Comparison of ENCODE assay signal across 15 cellular contexts in the genomic region with DNA sequence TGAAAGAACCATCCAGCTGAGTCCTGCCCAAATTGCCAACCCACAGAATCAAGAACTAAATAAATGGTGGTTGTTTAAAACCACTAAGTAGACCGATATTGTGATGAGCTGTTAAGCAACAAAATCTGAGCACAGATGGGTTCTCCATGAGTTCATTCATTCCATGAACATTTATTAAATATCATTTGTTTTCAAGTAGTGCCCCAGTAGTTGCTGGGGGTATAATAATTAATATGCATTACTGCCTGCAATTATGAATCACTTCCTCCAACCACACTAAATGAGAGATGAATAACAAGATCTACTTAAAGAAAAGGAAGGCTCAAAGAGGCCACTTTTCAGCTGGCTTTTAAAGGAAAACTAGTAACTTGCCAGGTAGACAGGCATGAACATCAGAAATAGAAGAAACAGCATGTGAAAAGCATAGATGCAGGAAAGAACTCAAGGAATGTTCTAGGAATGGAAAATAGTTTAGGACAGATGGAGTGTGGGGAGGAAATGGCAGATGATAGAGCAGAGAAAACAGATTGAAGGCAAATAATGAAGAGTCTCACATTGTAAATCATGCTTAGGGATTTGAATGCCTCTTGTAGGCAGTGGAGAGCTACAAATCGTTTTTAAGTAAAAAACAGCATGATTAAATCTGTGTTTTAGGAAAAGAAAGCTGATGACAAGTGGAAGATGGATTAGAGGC.
DNase-seq lines count a peak whose midpoint lies in the region; ATAC-seq, FAIRE-seq and TF ChIP-seq lines count a peak whose summit lies in the region.
"Had no signal": no experiment of that assay in that cellular context is flagged by ENCODE, and none has a peak within 500 bp of the region (broad histone marks: within the 10 kb centered on the region; RNA-seq: fewer than 3 reads in every experiment).

No MANE protein-coding gene starts in this region.

- H3K36me3 ChIP-seq in PC-3 (ENCODE audit: low read depth, low read length) = peaks cover 48% of the 10 kb centered on the region
- no peaks in the 10 kb centered on the region for H3K36me3 ChIP-seq in GM12878 (ENCODE audit: control insufficient read depth in 2 of 2, insufficient read depth in 2 of 2, low read length in 1 of 2)
- H3K36me3 ChIP-seq in MG63 = peaks cover 41% of the 10 kb centered on the region
- H3K36me3 ChIP-seq: spleen had no signal

- TF ChIP-seq EP300 in GM12878 (IDR thresholded peaks at IDR 0.05; ENCODE audit: borderline replicate concordance in 1 of 2, control insufficient read depth in 1 of 2, low read depth in 2 of 2, low read length in 2 of 2) = no peak

- H3K9me2 ChIP-seq in PC-3 (replicated peaks; ENCODE audit: low read length) = no peaks in the 10 kb centered on the region

- H3K9ac ChIP-seq in PC-3 (ENCODE audit: low read length) (no peak overlapping the region), GM12878 (ENCODE audit: control insufficient read depth, insufficient read depth, low read length) (no peak overlapping the region)

- peaks cover 4% of the 10 kb centered on the region for H3F3A ChIP-seq in PC-3 (ENCODE audit: low read length, unreplicated experiment)

- TF ChIP-seq CTCF in PC-3 (conservative IDR thresholded peaks at IDR 0.05; ENCODE audit: low read depth, low read length) (no peak), GM12878 (IDR thresholded peaks at IDR 0.05 in 2 of 3, conservative IDR thresholded peaks at IDR 0.05 in 1 of 3; ENCODE audit: control insufficient read depth in 2 of 3, extremely low read depth in 1 of 3, insufficient read depth in 1 of 3, low read depth in 3 of 3, low read length in 3 of 3) (no peak)

- RAD21 ChIA-PET in GM12878 (lab: Charles Lee; ENCODE audit: unreplicated experiment) = interaction anchor here (1.0 kb wide), 1 partner anchor 40 kb away, joined by 3 read pairs; no protein-coding TSS in a partner anchor

- no peaks in the 10 kb centered on the region for H3K27me3 Mint-ChIP-seq in activated T-cell treated with anti-CD3 and anti-CD28 coated beads, Interleukin-2, amount 50 U/mL, for 72 hours (ENCODE audit: low read depth)
- H3K27me3 Mint-ChIP-seq: effector memory CD8-positive, alpha-beta T cell had no signal

- ATAC-seq in activated T-cell treated with anti-CD3 and anti-CD28 coated beads, Interleukin-2, amount 50 U/mL, for 72 hours (replicated peaks in 1 of 2) = peak in 1 of 2 donors; percentile 6
- ATAC-seq in PC-3 (no peak), GM12878 (no peak)
- peak; percentile 50 for ATAC-seq in stimulated activated naive CD8-positive, alpha-beta T cell treated with anti-CD3 and anti-CD28 coated beads, Interleukin-15, Interleukin-2, amounts not matched to agents 100 U/mL and 50 U/mL, for 24 hours
- ATAC-seq: effector memory CD8-positive, alpha-beta T cell; left lobe of liver had no signal

- no peaks in the 10 kb centered on the region for H3K27me3 ChIP-seq in PC-3 (ENCODE audit: low read length)
- H3K27me3 ChIP-seq in GM12878 (replicated peaks in 1 of 2; ENCODE audit: control insufficient read depth in 2 of 2, insufficient read depth in 2 of 2, low read length in 1 of 2) = peaks cover 0 to 2% of the 10 kb centered on the region in 2 experiments; a peak in 1 of 4 replicates
- no peaks in the 10 kb centered on the region for H3K27me3 ChIP-seq in MG63
- H3K27me3 ChIP-seq: spleen had no signal

- H3K27ac Mint-ChIP-seq in activated T-cell treated with anti-CD3 and anti-CD28 coated beads, Interleukin-2, amount 50 U/mL, for 72 hours = peak overlapping the region; percentile 85

- H3K27ac ChIP-seq in PC-3 (ENCODE audit: low read length) = peak overlapping the region; percentile 81
- H3K27ac ChIP-seq in GM12878 (ENCODE audit: control insufficient read depth, insufficient read depth) = no peak overlapping the region
- H3K27ac ChIP-seq: spleen had no signal

- CTCF ChIA-PET in PC-3 (lab: Charles Lee) = no interaction called here
- CTCF ChIA-PET in GM12878 (lab: Yijun Ruan, JAX) = interaction anchor here (1.1 to 1.7 kb wide), 2 partner anchors 40 kb away, joined by 3 to 5 read pairs; no protein-coding TSS in a partner anchor

- H2AFZ ChIP-seq in PC-3 (ENCODE audit: low read length) (no peak overlapping the region), GM12878 (ENCODE audit: control insufficient read depth, low read depth, low read length) (no peak overlapping the region)

- no peak for TF ChIP-seq POLR2A in GM12878 (IDR thresholded peaks at IDR 0.05; ENCODE audit: low read depth, low read length)

- no peak for DNase-seq in activated T-cell treated with anti-CD3 and anti-CD28 coated beads, Interleukin-2, amount 50 U/mL, for 72 hours
- no peak for DNase-seq in activated T-cell treated with anti-CD3 and anti-CD28 coated beads, Interleukin-2, amount 50 U/mL, for 1 hour
- DNase-seq in PC-3 = no peak
- no peak for DNase-seq in GM12878 (ENCODE audit: low read depth, low spot score)
- DNase-seq in stimulated activated naive CD8-positive, alpha-beta T cell treated with anti-CD3 and anti-CD28 coated beads, Interleukin-15, Interleukin-2, amounts not matched to agents 100 U/mL and 50 U/mL, for 24 hours = no peak
- DNase-seq in AG20443 (ENCODE audit: low spot score) = no peak
- no peak for DNase-seq in MG63
- DNase-seq in NCI-H82 treated with DMSO at 0.1 percent for 48 hours (lab: John Stamatoyannopoulos, UW; ENCODE audit: unreplicated experiment) = no peak
- DNase-seq: activated CD4-positive, alpha-beta T cell treated with anti-CD3 and anti-CD28 coated beads, Interleukin-2, amount 50 U/mL, for 4 hours; effector memory CD8-positive, alpha-beta T cell; spleen; stimulated activated naive CD4-positive, alpha-beta T cell treated with Interleukin-2 at 50 U/mL for 16 hours; T-helper 9 cell had no signal

- peaks cover 23 to 25% of the 10 kb centered on the region in 2 donors for H3K36me3 Mint-ChIP-seq in activated T-cell treated with anti-CD3 and anti-CD28 coated beads, Interleukin-2, amount 50 U/mL, for 72 hours (ENCODE audit: insufficient read depth in 2 of 2)

- TF ChIP-seq RAD21 in GM12878 (IDR thresholded peaks at IDR 0.05; ENCODE audit: insufficient read depth, low read depth, low read length) = no peak

- H3K9me3 Mint-ChIP-seq in activated T-cell treated with anti-CD3 and anti-CD28 coated beads, Interleukin-2, amount 50 U/mL, for 72 hours = peaks cover 0 to 2% of the 10 kb centered on the region in 2 donors
- H3K9me3 Mint-ChIP-seq: effector memory CD8-positive, alpha-beta T cell had no signal

- H3K79me2 ChIP-seq in PC-3 (ENCODE audit: low read length) (peaks cover 98% of the 10 kb centered on the region), GM12878 (ENCODE audit: control insufficient read depth, insufficient read depth, low read length) (no peaks in the 10 kb centered on the region)

- intact Hi-C loops in PC-3 (cut with micrococcal nuclease) = loop anchor here (5.0 to 10.0 kb wide), 2 partner anchors 202 to 325 kb away; no protein-coding TSS in a partner anchor
- intact Hi-C loops in GM12878 (cut with micrococcal nuclease; ENCODE audit: unreplicated experiment) = loop anchor here (5.0 kb wide), 1 partner anchor 40 kb away; no protein-coding TSS in a partner anchor

- BruUV-seq in PC-3 (replicated peaks; lab: Mats Ljungman, UMichigan) (no TSS peak), GM12878 (replicated peaks; lab: Mats Ljungman, UMichigan) (no TSS peak)

- H3K4me2 ChIP-seq in PC-3 (ENCODE audit: low read length) (peak overlapping the region; percentile 59; the same call in 1 of the 2 replicates), GM12878 (ENCODE audit: control insufficient read depth, insufficient read depth) (no peak overlapping the region)

- H4K20me1 ChIP-seq in PC-3 (ENCODE audit: low read length) = no peaks in the 10 kb centered on the region
- no peaks in the 10 kb centered on the region for H4K20me1 ChIP-seq in GM12878 (ENCODE audit: control insufficient read depth, insufficient read depth)

- in situ Hi-C loops in GM12878 (cut with MboI) = loop anchor here (10.0 kb wide), 1 partner anchor 328 kb away; no protein-coding TSS in a partner anchor

- peak overlapping the region; percentile 38 to 90 for H3K4me3 Mint-ChIP-seq in activated T-cell treated with anti-CD3 and anti-CD28 coated beads, Interleukin-2, amount 50 U/mL, for 72 hours
- H3K4me3 Mint-ChIP-seq: effector memory CD8-positive, alpha-beta T cell had no signal

- peak; percentile 13 for FAIRE-seq in GM12878 (lab: Jason Lieb, UNC)
- FAIRE-seq: urothelium cell line had no signal

- peaks cover 67% of the 10 kb centered on the region for H3K4me1 ChIP-seq in PC-3 (ENCODE audit: insufficient read depth, low read length)
- no peaks in the 10 kb centered on the region for H3K4me1 ChIP-seq in GM12878 (ENCODE audit: control insufficient read depth, insufficient read depth, low read length)
- H3K4me1 ChIP-seq: spleen had no signal

- peaks cover 48% of the 10 kb centered on the region for H3K4me1 Mint-ChIP-seq in activated T-cell treated with anti-CD3 and anti-CD28 coated beads, Interleukin-2, amount 50 U/mL, for 72 hours (ENCODE audit: low read depth)

- WGBS in GM12878 (ENCODE audit: insufficient coverage, insufficient replicate concordance, low lambda C conversion rate, missing lambda C conversion rate) = 20% methylated on average over 2 of the region's 2 CpGs

- H3K4me3 ChIP-seq in PC-3 (ENCODE audit: low read length) (no peak overlapping the region), GM12878 (no peak overlapping the region), MG63 (no peak overlapping the region)
- H3K4me3 ChIP-seq: spleen had no signal

- H3K9me3 ChIP-seq in PC-3 (ENCODE audit: low read length) = no peaks in the 10 kb centered on the region
- no peaks in the 10 kb centered on the region; the same call in 2 of the 3 replicates for H3K9me3 ChIP-seq in GM12878 (replicated peaks; ENCODE audit: control insufficient read depth, insufficient read depth, low read length)
- H3K9me3 ChIP-seq in MG63 = no peaks in the 10 kb centered on the region
- H3K9me3 ChIP-seq: spleen had no signal

- POLR2A ChIA-PET in PC-3 (lab: Charles Lee; ENCODE audit: unreplicated experiment) (no interaction called here), GM12878 (lab: Charles Lee) (no interaction called here)

- SMC1A ChIA-PET in GM12878 (lab: Charles Lee; ENCODE audit: uncharacterized antibody, unreplicated experiment) = interaction anchor here (0.8 to 3.2 kb wide), 2 partner anchors 40 to 327 kb away, joined by 3 to 13 read pairs; no protein-coding TSS in a partner anchor

TF ChIP-seq in GM12878, 131 proteins besides CTCF, POLR2A, EP300 and RAD21 (continues in another document):
- no peak for TF ChIP-seq SMAD5 (IDR thresholded peaks at IDR 0.05; ENCODE audit: low read depth)
